12 cellular contexts compared by ENCODE assay signal in genomic region chrX:12910424-12910823, GRCh38. TPM values are rescaled to one million over a fixed set of nuclear protein-coding genes. Genes with fewer than 3 reads are reported as not detected.
"Had no signal": no experiment of that assay in that cellular context is flagged by ENCODE, and none has a peak within 500 bp of the region (broad histone marks: within the 10 kb centered on the region; RNA-seq: fewer than 3 reads in every experiment).

No MANE protein-coding gene starts in this region.

- H3K27me3 ChIP-seq: cardiac muscle cell had no signal

- H3K36me3 ChIP-seq: cardiac muscle cell had no signal

- H3K9me3 Mint-ChIP-seq: activated T-cell treated with anti-CD3 and anti-CD28 coated beads, Interleukin-2, amount 50 U/mL, for 24 hours had no signal

- H3K36me3 Mint-ChIP-seq: naive thymus-derived CD8-positive, alpha-beta T cell had no signal

- H3K27ac ChIP-seq: cardiac muscle cell had no signal

- H3K4me3 ChIP-seq: cardiac muscle cell had no signal

- H3K27me3 Mint-ChIP-seq: naive thymus-derived CD8-positive, alpha-beta T cell had no signal

- DNase-seq: activated CD4-positive, CD25-positive, alpha-beta regulatory T cell treated with anti-CD3 and anti-CD28 coated beads, Interleukin-2, amount 50 U/mL, for 72 hours; activated effector memory CD4-positive, alpha-beta T cell treated with Interleukin-2 at 50 U/mL for 16 hours; activated naive CD4-positive, alpha-beta T cell treated with anti-CD3 and anti-CD28 coated beads, Interleukin-2, amount 50 U/mL, for 16 hours; activated T-cell treated with anti-CD3 and anti-CD28 coated beads, Interleukin-2, amount 50 U/mL, for 24 hours; islet precursor cell; naive thymus-derived CD8-positive, alpha-beta T cell; stimulated activated CD4-positive, alpha-beta T cell treated with anti-CD3 and anti-CD28 coated beads, Interleukin-12 subunit alpha, Interleukin-12 subunit beta, amount 100 ng/mL, for 4 hours; stimulated activated CD4-positive, alpha-beta T cell treated with anti-CD3 and anti-CD28 coated beads, Interleukin-2, amount 100 ng/mL, for 24 hours; T-helper 9 cell had no signal

- H3K4me3 Mint-ChIP-seq: activated T-cell treated with anti-CD3 and anti-CD28 coated beads, Interleukin-2, amount 50 U/mL, for 24 hours had no signal

- H3K27ac Mint-ChIP-seq: activated T-cell treated with anti-CD3 and anti-CD28 coated beads, Interleukin-2, amount 50 U/mL, for 24 hours had no signal

- ATAC-seq: left lobe of liver had no signal

RNA-seq across cellular contexts. Expression of gene TLR8, which starts 4.0 kb away (rescaled TPM):
- total RNA-seq: cardiac muscle cell, renal cortical epithelial cell had no signal

RNA-seq across cellular contexts. Expression of gene TLR7, which starts 43.6 kb away (rescaled TPM):
- total RNA-seq: cardiac muscle cell, renal cortical epithelial cell had no signal
